Comparison of ENCODE assay signal across 1 cellular context in genomic region chr1:117067528-117068370, GRCh38.
TF ChIP-seq lines count a peak whose summit lies in the region.

No MANE protein-coding gene starts in this region.

TF ChIP-seq in endothelial cell of umbilical vein, 7 proteins besides CTCF, POLR2A, EP300 and RAD21:
- TF ChIP-seq FOS (IDR thresholded peaks at IDR 0.05; ENCODE audit: borderline replicate concordance, insufficient read depth, low read length) (no peak), GATA2 (IDR thresholded peaks at IDR 0.05; ENCODE audit: insufficient read depth, insufficient read length, low read depth, low read length) (no peak), MAX (IDR thresholded peaks at IDR 0.05; ENCODE audit: insufficient read depth, insufficient read length) (no peak), JUN (IDR thresholded peaks at IDR 0.05; ENCODE audit: borderline replicate concordance, insufficient read depth, insufficient read length, low read depth) (no peak), EZH2 (IDR thresholded peaks at IDR 0.05; ENCODE audit: borderline replicate concordance, low read depth, low read length, severe bottlenecking) (no peak), MYC (IDR thresholded peaks at IDR 0.05; ENCODE audit: low read depth, low read length) (no peak), POLR2AphosphoS5 (IDR thresholded peaks at IDR 0.05; ENCODE audit: insufficient read depth, low read depth, low read length) (no peak)
TF ChIP-seq in endothelial cell of umbilical vein: peak in this region for 0.
